8 cellular contexts compared by ENCODE assay signal in the genomic region with DNA sequence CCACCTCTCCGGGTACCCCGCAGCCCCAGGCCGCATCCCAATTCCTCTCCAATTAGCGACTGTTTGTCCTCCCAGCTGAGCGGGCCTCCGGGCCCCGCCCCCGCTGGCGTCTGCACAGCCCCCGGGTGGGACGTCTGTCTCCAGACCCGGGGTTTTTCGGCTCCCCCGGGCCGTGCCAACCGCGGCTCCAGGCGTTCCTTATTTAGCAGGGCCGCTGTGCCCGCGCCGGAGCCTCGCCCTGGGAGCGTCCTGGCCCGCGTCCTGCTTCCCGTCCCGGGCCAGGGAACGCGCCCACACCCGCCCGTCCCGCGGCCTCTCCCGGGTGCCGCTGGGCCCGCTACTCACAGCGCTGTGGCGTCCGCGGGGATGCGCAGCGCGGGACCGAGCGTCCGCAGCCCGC. TPM values are rescaled to one million over a fixed set of nuclear protein-coding genes. Genes with fewer than 3 reads are reported as not detected.
A peak's percentile ranks its signal among the peaks of the same experiment; 100 is the strongest.
DNase-seq lines count a peak whose midpoint lies in the region; ATAC-seq and TF ChIP-seq lines count a peak whose summit lies in the region.
"Not testable (repeated sequence)": the region's sequence is repeated elsewhere in the genome, so short reads cannot be mapped to it uniquely, and the experiment has no call there.

No MANE protein-coding gene starts in this region.

- not testable (repeated sequence) for BruUV-seq in Panc1 (replicated peaks; lab: Mats Ljungman, UMichigan)

- not testable (repeated sequence) for H3K4me1 ChIP-seq in Panc1 (ENCODE audit: control insufficient read depth, insufficient read depth, low read length); colonic mucosa; hepatocyte (ENCODE audit: insufficient read depth)

- H3K9me2 ChIP-seq in hepatocyte (replicated peaks; ENCODE audit: insufficient read depth): not testable (repeated sequence)

- peak overlapping the region in 1 of 2 donors; percentile 43 for H3K9ac ChIP-seq in colonic mucosa (ENCODE audit: low read depth in 2 of 2, low read length in 2 of 2)

- not testable (repeated sequence) for H3K36me3 ChIP-seq in Panc1 (ENCODE audit: control insufficient read depth, insufficient read depth, low read length); colonic mucosa; hepatocyte (replicated peaks; ENCODE audit: insufficient read depth, low read depth)

- in situ Hi-C loops in Panc1 (cut with HindIII; ENCODE audit: low pct_unique_long_range_greater_than_20kb, low sequenced_read_pairs): not testable (repeated sequence)

- POLR2A ChIA-PET in Panc1 (lab: Charles Lee): not testable (repeated sequence)

- ATAC-seq in Panc1; stimulated activated memory B cell treated with anti-CD40 and anti-IgM and Interleukin-4, amounts not matched to agents 10 μg/mL and 1 μg/mL and 100 μg/mL, for 72 hours: not testable (repeated sequence)

- not testable (repeated sequence) for H3K4me1 Mint-ChIP-seq in HFFc6 (ENCODE audit: low read depth); nephron progenitor cell; stimulated activated memory B cell treated with anti-CD40 and anti-IgM and Interleukin-4, amounts not matched to agents 10 μg/mL and 1 μg/mL and 100 μg/mL, for 72 hours

- not testable (repeated sequence) for H3K36me3 Mint-ChIP-seq in HFFc6 (ENCODE audit: low read depth); nephron progenitor cell (ENCODE audit: low read depth); stimulated activated memory B cell treated with anti-CD40 and anti-IgM and Interleukin-4, amounts not matched to agents 10 μg/mL and 1 μg/mL and 100 μg/mL, for 72 hours

- CTCF ChIA-PET in Panc1 (lab: Charles Lee): not testable (repeated sequence)

- H3K9me3 Mint-ChIP-seq in HFFc6; nephron progenitor cell; stimulated activated memory B cell treated with anti-CD40 and anti-IgM and Interleukin-4, amounts not matched to agents 10 μg/mL and 1 μg/mL and 100 μg/mL, for 72 hours: not testable (repeated sequence)

- not testable (repeated sequence) for H2AFZ ChIP-seq in hepatocyte

- H3K4me2 ChIP-seq in hepatocyte: peak overlapping the region; percentile 73

- H3K9me3 ChIP-seq in Panc1 (ENCODE audit: control insufficient read depth, insufficient read depth, low read depth, low read length); colonic mucosa; hepatocyte (ENCODE audit: low read depth): not testable (repeated sequence)

- H3K27me3 ChIP-seq in Panc1 (ENCODE audit: control insufficient read depth, insufficient read depth, low read length); colonic mucosa; hepatocyte: not testable (repeated sequence)

- peak overlapping the region; percentile 50 to 57 for H3K4me3 ChIP-seq in Panc1 (ENCODE audit: low read depth in 2 of 2, low read length in 2 of 2)
- peak overlapping the region; percentile 36 for H3K4me3 ChIP-seq in colonic mucosa
- H3K4me3 ChIP-seq in hepatocyte: peak overlapping the region; percentile 33

- not testable (repeated sequence) for TF ChIP-seq CTCF in HFFc6 (IDR thresholded peaks at IDR 0.05); Panc1 (IDR thresholded peaks at IDR 0.05); colonic mucosa (IDR thresholded peaks at IDR 0.05); hepatocyte (IDR thresholded peaks at IDR 0.05; ENCODE audit: poor library complexity); nephron progenitor cell (IDR thresholded peaks at IDR 0.05)

- not testable (repeated sequence) for H3K79me2 ChIP-seq in hepatocyte

- peak overlapping the region; percentile 82 for H3K4me3 Mint-ChIP-seq in HFFc6
- peak overlapping the region; percentile 76 for H3K4me3 Mint-ChIP-seq in nephron progenitor cell
- peak overlapping the region; percentile 76 for H3K4me3 Mint-ChIP-seq in stimulated activated memory B cell treated with anti-CD40 and anti-IgM and Interleukin-4, amounts not matched to agents 10 μg/mL and 1 μg/mL and 100 μg/mL, for 72 hours

- WGBS in hepatocyte (ENCODE audit: low lambda C conversion rate, missing lambda C conversion rate): 0% methylated on average over 3 of the region's 48 CpGs

- peak; percentile 13 for DNase-seq in AG20443 (ENCODE audit: low spot score)
- DNase-seq in HFFc6; Panc1 (ENCODE audit: low read depth, low spot score); hepatocyte (ENCODE audit: low spot score): not testable (repeated sequence)
- peak; percentile 51 for DNase-seq in activated T-cell treated with anti-CD3 and anti-CD28 coated beads, Interleukin-2, amount 50 U/mL, for 1 hour
- DNase-seq in colonic mucosa: peak; percentile 28
- DNase-seq in nephron progenitor cell: peak; percentile 36

- not testable (repeated sequence) for H3K27ac ChIP-seq in Panc1 (ENCODE audit: low read length); hepatocyte
- H3K27ac ChIP-seq in colonic mucosa: peak overlapping the region; percentile 47

- not testable (repeated sequence) for H3K27ac Mint-ChIP-seq in HFFc6; nephron progenitor cell; stimulated activated memory B cell treated with anti-CD40 and anti-IgM and Interleukin-4, amounts not matched to agents 10 μg/mL and 1 μg/mL and 100 μg/mL, for 72 hours

- H4K20me1 ChIP-seq in hepatocyte (ENCODE audit: insufficient read depth, poor library complexity, severe bottlenecking): not testable (repeated sequence)

- not testable (repeated sequence) for H3K27me3 Mint-ChIP-seq in HFFc6 (ENCODE audit: insufficient read depth); nephron progenitor cell (ENCODE audit: low read depth, poor library complexity); stimulated activated memory B cell treated with anti-CD40 and anti-IgM and Interleukin-4, amounts not matched to agents 10 μg/mL and 1 μg/mL and 100 μg/mL, for 72 hours

- intact Hi-C loops in Panc1 (cut with micrococcal nuclease; ENCODE audit: unreplicated experiment); colonic mucosa (cut with DNase I): not testable (repeated sequence)

RNA-seq across cellular contexts. Expression of a gene that starts 59.9 kb away (rescaled TPM):
- total RNA-seq in HFFc6 (2021; fragmentation: NEBNext Ultra II Directional; extraction: Animal tissue kit (Norgen Biotek cat#: 25700)): 10 to 100 TPM; 27.8 to 36.3 (median 31.3) TPM
- 66.0 TPM for total RNA-seq in Panc1 (2021; ENCODE audit: unreplicated experiment)
- polyA plus RNA-seq in Panc1 (2012; ENCODE audit: insufficient read length): 42.9 TPM
- 10 to 100 TPM; 26.8 to 28.6 TPM for total RNA-seq in colonic mucosa
- total RNA-seq in hepatocyte: 36.7 and 40.9 TPM in 2 replicates
- polyA plus RNA-seq in hepatocyte: 16.5 and 19.1 TPM in 2 replicates
